ENCODE assay signal across 7 cellular contexts in genomic region chr16:88237761-88238415, GRCh38.
DNase-seq lines count a peak whose midpoint lies in the region; ATAC-seq and TF ChIP-seq lines count a peak whose summit lies in the region.
"Not testable (repeated sequence)": the region's sequence is repeated elsewhere in the genome, so short reads cannot be mapped to it uniquely, and the experiment has no call there.

No MANE protein-coding gene starts in this region.

- WGBS in SK-N-SH (ENCODE audit: low lambda C conversion rate): 62% methylated on average over 9 of the region's 10 CpGs
- no CpG with 5 or more reads among the region's 10 CpGs for WGBS in trophoblast cell (ENCODE audit: extremely low coverage, insufficient coverage, insufficient read length)

- H3K79me2 ChIP-seq in HCT116 (ENCODE audit: insufficient read depth, low read length); SK-N-SH (ENCODE audit: insufficient read depth); trophoblast cell (ENCODE audit: control insufficient read depth, insufficient read depth, low read length, poor library complexity): not testable (repeated sequence)

- not testable (repeated sequence) for TF ChIP-seq EP300 in SK-N-SH (IDR thresholded peaks at IDR 0.05; ENCODE audit: borderline replicate concordance in 1 of 2, low read depth in 1 of 2, low read length in 1 of 2)

- not testable (repeated sequence) for H3K36me3 ChIP-seq in HCT116 (ENCODE audit: control insufficient read depth in 1 of 2, insufficient read depth in 2 of 2, low read length in 2 of 2); SK-N-SH (replicated peaks in 1 of 2; ENCODE audit: control insufficient read depth in 1 of 2, insufficient read depth in 2 of 2, low read length in 1 of 2); left ventricle myocardium inferior; trophoblast cell (ENCODE audit: control insufficient read depth in 1 of 2, insufficient read depth in 2 of 2, low read length in 2 of 2); stomach smooth muscle (ENCODE audit: control insufficient read depth in 2 of 2, insufficient read depth in 2 of 2, low read length in 2 of 2)

- H2AFZ ChIP-seq in HCT116 (ENCODE audit: low read depth, low read length, poor library complexity, severe bottlenecking); SK-N-SH (ENCODE audit: low read depth); trophoblast cell (ENCODE audit: insufficient read depth, low read length, poor library complexity): not testable (repeated sequence)

- H3K9me3 ChIP-seq in HCT116 (ENCODE audit: control insufficient read depth in 1 of 2, insufficient read depth in 1 of 2, low read depth in 1 of 2, low read length in 2 of 2); SK-N-SH; left ventricle myocardium inferior (replicated peaks); trophoblast cell (ENCODE audit: insufficient read depth, low read depth, low read length); stomach smooth muscle (ENCODE audit: control insufficient read depth in 2 of 2, low read length in 2 of 2): not testable (repeated sequence)

- H3K27ac ChIP-seq in HCT116 (ENCODE audit: low read depth, low read length) (peak overlapping the region; percentile 68), SK-N-SH (ENCODE audit: low read depth in 2 of 2, low read length in 1 of 2) (peak overlapping the region; percentile 99), left ventricle myocardium inferior (replicated peaks) (peak overlapping the region; percentile 70), trophoblast cell (ENCODE audit: low read depth, low read length) (peak overlapping the region; percentile 80), stomach smooth muscle (ENCODE audit: low read length) (peak overlapping the region; percentile 11)

- H3K18ac ChIP-seq in trophoblast cell (ENCODE audit: low read length): not testable (repeated sequence)

- H2BK12ac ChIP-seq in trophoblast cell (ENCODE audit: low read length): peak overlapping the region; percentile 88

- H3K27me3 ChIP-seq in HCT116 (ENCODE audit: insufficient read depth, low read length); SK-N-SH (ENCODE audit: insufficient read depth); trophoblast cell (ENCODE audit: insufficient read depth, low read length); stomach smooth muscle (ENCODE audit: control insufficient read depth in 1 of 2, insufficient read depth in 2 of 2, low read length in 2 of 2): not testable (repeated sequence)
- peaks cover 17% of the 10 kb centered on the region for H3K27me3 ChIP-seq in left ventricle myocardium inferior (ENCODE audit: low read depth)

- H2BK120ac ChIP-seq in trophoblast cell (ENCODE audit: insufficient read depth, low read length, poor library complexity): peak overlapping the region; percentile 76

- H2AK5ac ChIP-seq in trophoblast cell (ENCODE audit: low read length): peak overlapping the region; percentile 73

- RAD21 ChIA-PET in HCT116 (lab: Charles Lee; ENCODE audit: low non-redundant PET in 1 of 2, low total read pairs in 2 of 2, uncharacterized antibody in 2 of 2, unreplicated experiment in 2 of 2): not testable (repeated sequence)

- not testable (repeated sequence) for H3K27me3 Mint-ChIP-seq in chondrocyte (ENCODE audit: low read depth); mesothelial cell of epicardium (ENCODE audit: low read depth)

- not testable (repeated sequence) for H3K9me2 ChIP-seq in HCT116 (ENCODE audit: insufficient read depth); SK-N-SH

- H2BK5ac ChIP-seq in trophoblast cell (ENCODE audit: low read depth, low read length, poor library complexity): peak overlapping the region; percentile 39

- H3K79me1 ChIP-seq in trophoblast cell (ENCODE audit: low read length): peaks cover 22% of the 10 kb centered on the region

- peak overlapping the region in 1 of 2 experiments; percentile 39; a peak in 3 of 4 replicates for H3K4me3 ChIP-seq in HCT116 (replicated peaks in 1 of 2; ENCODE audit: low read depth in 1 of 2, low read length in 2 of 2)
- not testable (repeated sequence) for H3K4me3 ChIP-seq in SK-N-SH (ENCODE audit: low read depth in 2 of 2, low read length in 1 of 2); left ventricle myocardium inferior; trophoblast cell (ENCODE audit: low read depth, low read length); stomach smooth muscle (ENCODE audit: low read length in 2 of 2)

- H3K4ac ChIP-seq in trophoblast cell (ENCODE audit: low read depth, low read length): not testable (repeated sequence)

- H3K36me3 Mint-ChIP-seq in chondrocyte (ENCODE audit: low read depth); mesothelial cell of epicardium: not testable (repeated sequence)

- H4K20me1 ChIP-seq in HCT116 (ENCODE audit: insufficient read depth); SK-N-SH (ENCODE audit: insufficient read depth): not testable (repeated sequence)

- H3K4me2 ChIP-seq in HCT116 (ENCODE audit: low read length) (peak overlapping the region; percentile 63), SK-N-SH (peak overlapping the region; percentile 84)
- not testable (repeated sequence) for H3K4me2 ChIP-seq in trophoblast cell (ENCODE audit: low read length)

- H3K4me3 Mint-ChIP-seq in chondrocyte (ENCODE audit: unreplicated experiment): not testable (repeated sequence)
- H3K4me3 Mint-ChIP-seq in mesothelial cell of epicardium: peak overlapping the region; percentile 40

- H3K14ac ChIP-seq in trophoblast cell (ENCODE audit: low read length): peak overlapping the region; percentile 55

- TF ChIP-seq RAD21 in HCT116 (IDR thresholded peaks at IDR 0.05; ENCODE audit: low read depth); SK-N-SH (IDR thresholded peaks at IDR 0.05; ENCODE audit: low read length): not testable (repeated sequence)

- peak overlapping the region; percentile 89 for H3K27ac Mint-ChIP-seq in chondrocyte (ENCODE audit: unreplicated experiment)
- peak overlapping the region; percentile 98 for H3K27ac Mint-ChIP-seq in mesothelial cell of epicardium

- H3K4me1 Mint-ChIP-seq in chondrocyte (ENCODE audit: low read depth): peaks cover 53% of the 10 kb centered on the region
- H3K4me1 Mint-ChIP-seq in mesothelial cell of epicardium: peaks cover 43% of the 10 kb centered on the region

- CTCF ChIA-PET in HCT116 (lab: Charles Lee); SK-N-SH (lab: Yijun Ruan, JAX): not testable (repeated sequence)

- not testable (repeated sequence) for BruUV-seq in HCT116 (replicated peaks; lab: Mats Ljungman, UMichigan)

- not testable (repeated sequence) for DNase-seq in HCT116 (ENCODE audit: low read depth, low spot score); chondrocyte (ENCODE audit: low spot score); left ventricle myocardium inferior; mesothelial cell of epicardium (ENCODE audit: low spot score in 2 of 2, unreplicated experiment in 2 of 2); trophoblast cell
- DNase-seq in SK-N-SH: peak; percentile 22

- H4K8ac ChIP-seq in trophoblast cell (ENCODE audit: low read depth, low read length): not testable (repeated sequence)

- POLR2A ChIA-PET in HCT116 (lab: Charles Lee); SK-N-SH (lab: Yijun Ruan, JAX): not testable (repeated sequence)

- intact Hi-C loops in HCT116 (cut with micrococcal nuclease); left ventricle myocardium inferior (cut with micrococcal nuclease): not testable (repeated sequence)

- peaks cover 32% of the 10 kb centered on the region for H3F3A ChIP-seq in SK-N-SH (replicated peaks; ENCODE audit: insufficient read depth)

- H4K12ac ChIP-seq in trophoblast cell (ENCODE audit: low read depth, low read length): not testable (repeated sequence)

- peak overlapping the region; percentile 81 for H4K91ac ChIP-seq in trophoblast cell (ENCODE audit: low read depth, low read length)

- not testable (repeated sequence) for H3K9me3 Mint-ChIP-seq in chondrocyte (ENCODE audit: low read depth); mesothelial cell of epicardium

- ATAC-seq in HCT116: not testable (repeated sequence)

- not testable (repeated sequence) for TF ChIP-seq POLR2A in HCT116 (IDR thresholded peaks at IDR 0.05; ENCODE audit: borderline replicate concordance, extremely low read depth, insufficient read depth, insufficient read length)

- H3K4me1 ChIP-seq in HCT116 (ENCODE audit: control insufficient read depth in 1 of 2, insufficient read depth in 2 of 2, low read length in 2 of 2) (peaks cover 43 to 81% of the 10 kb centered on the region in 2 experiments), SK-N-SH (ENCODE audit: control insufficient read depth in 1 of 2, insufficient read depth in 2 of 2, low read depth in 1 of 2, low read length in 1 of 2) (peaks cover 39 to 47% of the 10 kb centered on the region in 2 experiments), left ventricle myocardium inferior (peaks cover 37% of the 10 kb centered on the region), trophoblast cell (ENCODE audit: control insufficient read depth in 1 of 2, insufficient read depth in 2 of 2, low read length in 2 of 2) (peaks cover 24 to 33% of the 10 kb centered on the region in 2 experiments), stomach smooth muscle (ENCODE audit: control insufficient read depth, insufficient read depth, low read length) (peaks cover 13% of the 10 kb centered on the region)

- H3K23ac ChIP-seq in trophoblast cell (ENCODE audit: low read length): not testable (repeated sequence)

- not testable (repeated sequence) for TF ChIP-seq CTCF in HCT116 (IDR thresholded peaks at IDR 0.05 in 2 of 3, conservative IDR thresholded peaks at IDR 0.05 in 1 of 3; ENCODE audit: borderline replicate concordance in 1 of 3, insufficient read depth in 1 of 3, low read depth in 2 of 3, low read length in 2 of 3); SK-N-SH (IDR thresholded peaks at IDR 0.05); chondrocyte (IDR thresholded peaks at IDR 0.05); left ventricle myocardium inferior (IDR thresholded peaks at IDR 0.05; ENCODE audit: borderline replicate concordance); mesothelial cell of epicardium (IDR thresholded peaks at IDR 0.05; ENCODE audit: unreplicated experiment)

- H3K9ac ChIP-seq in HCT116 (ENCODE audit: low read length): peak overlapping the region; percentile 36
- peak overlapping the region; percentile 92 for H3K9ac ChIP-seq in SK-N-SH
- H3K9ac ChIP-seq in trophoblast cell (ENCODE audit: low read length); stomach smooth muscle (ENCODE audit: low read length in 2 of 2): not testable (repeated sequence)

Comparison
In these comparisons a context has a peak if more than half of its experiments do, and no peak if none do; other contexts are left out.
1. H3K27ac ChIP-seq: peak in every context shown above with its lines; median percentile 99 in SK-N-SH; 80 in trophoblast cell; 70 in left ventricle myocardium inferior; 68 in HCT116; 11 in stomach smooth muscle.